23 cellular contexts compared by ENCODE assay signal in the genomic region with DNA sequence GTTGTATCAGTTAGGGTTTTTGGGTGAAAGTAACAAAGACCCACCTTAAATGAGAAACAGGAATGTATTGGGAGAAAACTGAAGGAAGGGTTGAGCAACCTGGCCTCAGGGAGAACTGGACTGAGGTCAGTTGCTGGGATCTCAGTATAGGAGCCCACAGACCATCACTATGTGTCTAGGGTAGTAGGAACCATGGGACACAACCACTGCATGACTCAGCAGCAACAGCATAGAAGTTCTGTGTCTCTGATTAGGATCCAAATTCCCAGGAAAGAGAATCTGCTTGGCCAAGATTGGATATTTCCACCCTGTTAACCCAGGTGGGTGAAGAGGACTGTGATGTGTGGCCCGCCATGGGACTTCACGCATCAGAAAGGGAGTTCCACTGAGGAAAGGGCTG.
"Had no signal": no experiment of that assay in that cellular context is flagged by ENCODE, and none has a peak within 500 bp of the region (broad histone marks: within the 10 kb centered on the region; RNA-seq: fewer than 3 reads in every experiment).

No MANE protein-coding gene starts in this region.

- H3K4me1 Mint-ChIP-seq: IgD-negative memory B cell, T-cell had no signal

- H3K27ac ChIP-seq: HL-60, RWPE1 had no signal

- H3K9me3 ChIP-seq: SK-N-SH had no signal

- H3K9ac ChIP-seq: SK-N-SH had no signal

- FAIRE-seq: HTR-8/SVneo, RCC 7860 had no signal

- H3K27me3 Mint-ChIP-seq: IgD-negative memory B cell had no signal

- DNase-seq: KBM-7, MV-4-11, NCI-H1048, NCI-H1105, NCI-H1417, NCI-H1436 treated with DMSO at 0.1 percent for 48 hours, NCI-H1694 treated with DMSO at 0.1 percent for 48 hours, NCI-H1930, NCI-H2081, NCI-H2107, NCI-H2227 treated with DMSO at 0.1 percent for 48 hours, NCI-H524 treated with DMSO at 0.1 percent for 48 hours, NCI-H69, NCI-H774, SHP77, SK-N-SH, SW 1271, T-cell had no signal

- ATAC-seq: T-cell had no signal

- H3K36me3 Mint-ChIP-seq: T-cell had no signal

- H3K9me3 Mint-ChIP-seq: T-cell had no signal

- H3K4me3 Mint-ChIP-seq: IgD-negative memory B cell, T-cell had no signal

- H3K27ac Mint-ChIP-seq: IgD-negative memory B cell, T-cell had no signal

- H3K9me2 ChIP-seq: SK-N-SH had no signal

- H3K4me2 ChIP-seq: SK-N-SH had no signal
